1 cellular context compared by ENCODE assay signal in genomic region chr3:126543457-126544090, GRCh38.
TF ChIP-seq lines count a peak whose summit lies in the region.

No MANE protein-coding gene starts in this region.

TF ChIP-seq in H1, 55 proteins besides CTCF, POLR2A, EP300 and RAD21:
- TF ChIP-seq HDAC6 (IDR thresholded peaks at IDR 0.05; ENCODE audit: low read depth, low read length) (no peak), NANOG (IDR thresholded peaks at IDR 0.05; ENCODE audit: insufficient read depth, low read depth, low read length, poor library complexity, severe bottlenecking) (no peak), SIRT6 (IDR thresholded peaks at IDR 0.05; ENCODE audit: low read length) (no peak), GTF2F1 (IDR thresholded peaks at IDR 0.05; ENCODE audit: borderline replicate concordance, low read depth, low read length) (no peak), ASH2L (IDR thresholded peaks at IDR 0.05; ENCODE audit: low read length) (no peak), SAP30 (IDR thresholded peaks at IDR 0.05; ENCODE audit: insufficient read depth, insufficient replicate concordance, low read length) (no peak), CHD2 (IDR thresholded peaks at IDR 0.05; ENCODE audit: low read length) (no peak), POU5F1 (IDR thresholded peaks at IDR 0.05; ENCODE audit: low read depth, low read length) (no peak), RBBP5 (IDR thresholded peaks at IDR 0.05; ENCODE audit: borderline replicate concordance, low read depth, low read length) (no peak), SIN3A (conservative IDR thresholded peaks at IDR 0.05 in 1 of 2, IDR thresholded peaks at IDR 0.05 in 1 of 2; ENCODE audit: low read depth in 1 of 2, low read length in 2 of 2) (no peak), FOSL1 (IDR thresholded peaks at IDR 0.05; ENCODE audit: insufficient read depth, low read depth, low read length) (no peak), BACH1 (IDR thresholded peaks at IDR 0.05; ENCODE audit: low read length) (no peak), ATF2 (IDR thresholded peaks at IDR 0.05; ENCODE audit: low read length) (no peak), JUN (IDR thresholded peaks at IDR 0.05; ENCODE audit: low read depth, low read length) (no peak), EGR1 (IDR thresholded peaks at IDR 0.05; ENCODE audit: borderline replicate concordance, low read depth, low read length) (no peak), ZNF274 (IDR thresholded peaks at IDR 0.05; ENCODE audit: borderline replicate concordance, extremely low read depth, low read length) (no peak)
- TF ChIP-seq, protein P1, sequence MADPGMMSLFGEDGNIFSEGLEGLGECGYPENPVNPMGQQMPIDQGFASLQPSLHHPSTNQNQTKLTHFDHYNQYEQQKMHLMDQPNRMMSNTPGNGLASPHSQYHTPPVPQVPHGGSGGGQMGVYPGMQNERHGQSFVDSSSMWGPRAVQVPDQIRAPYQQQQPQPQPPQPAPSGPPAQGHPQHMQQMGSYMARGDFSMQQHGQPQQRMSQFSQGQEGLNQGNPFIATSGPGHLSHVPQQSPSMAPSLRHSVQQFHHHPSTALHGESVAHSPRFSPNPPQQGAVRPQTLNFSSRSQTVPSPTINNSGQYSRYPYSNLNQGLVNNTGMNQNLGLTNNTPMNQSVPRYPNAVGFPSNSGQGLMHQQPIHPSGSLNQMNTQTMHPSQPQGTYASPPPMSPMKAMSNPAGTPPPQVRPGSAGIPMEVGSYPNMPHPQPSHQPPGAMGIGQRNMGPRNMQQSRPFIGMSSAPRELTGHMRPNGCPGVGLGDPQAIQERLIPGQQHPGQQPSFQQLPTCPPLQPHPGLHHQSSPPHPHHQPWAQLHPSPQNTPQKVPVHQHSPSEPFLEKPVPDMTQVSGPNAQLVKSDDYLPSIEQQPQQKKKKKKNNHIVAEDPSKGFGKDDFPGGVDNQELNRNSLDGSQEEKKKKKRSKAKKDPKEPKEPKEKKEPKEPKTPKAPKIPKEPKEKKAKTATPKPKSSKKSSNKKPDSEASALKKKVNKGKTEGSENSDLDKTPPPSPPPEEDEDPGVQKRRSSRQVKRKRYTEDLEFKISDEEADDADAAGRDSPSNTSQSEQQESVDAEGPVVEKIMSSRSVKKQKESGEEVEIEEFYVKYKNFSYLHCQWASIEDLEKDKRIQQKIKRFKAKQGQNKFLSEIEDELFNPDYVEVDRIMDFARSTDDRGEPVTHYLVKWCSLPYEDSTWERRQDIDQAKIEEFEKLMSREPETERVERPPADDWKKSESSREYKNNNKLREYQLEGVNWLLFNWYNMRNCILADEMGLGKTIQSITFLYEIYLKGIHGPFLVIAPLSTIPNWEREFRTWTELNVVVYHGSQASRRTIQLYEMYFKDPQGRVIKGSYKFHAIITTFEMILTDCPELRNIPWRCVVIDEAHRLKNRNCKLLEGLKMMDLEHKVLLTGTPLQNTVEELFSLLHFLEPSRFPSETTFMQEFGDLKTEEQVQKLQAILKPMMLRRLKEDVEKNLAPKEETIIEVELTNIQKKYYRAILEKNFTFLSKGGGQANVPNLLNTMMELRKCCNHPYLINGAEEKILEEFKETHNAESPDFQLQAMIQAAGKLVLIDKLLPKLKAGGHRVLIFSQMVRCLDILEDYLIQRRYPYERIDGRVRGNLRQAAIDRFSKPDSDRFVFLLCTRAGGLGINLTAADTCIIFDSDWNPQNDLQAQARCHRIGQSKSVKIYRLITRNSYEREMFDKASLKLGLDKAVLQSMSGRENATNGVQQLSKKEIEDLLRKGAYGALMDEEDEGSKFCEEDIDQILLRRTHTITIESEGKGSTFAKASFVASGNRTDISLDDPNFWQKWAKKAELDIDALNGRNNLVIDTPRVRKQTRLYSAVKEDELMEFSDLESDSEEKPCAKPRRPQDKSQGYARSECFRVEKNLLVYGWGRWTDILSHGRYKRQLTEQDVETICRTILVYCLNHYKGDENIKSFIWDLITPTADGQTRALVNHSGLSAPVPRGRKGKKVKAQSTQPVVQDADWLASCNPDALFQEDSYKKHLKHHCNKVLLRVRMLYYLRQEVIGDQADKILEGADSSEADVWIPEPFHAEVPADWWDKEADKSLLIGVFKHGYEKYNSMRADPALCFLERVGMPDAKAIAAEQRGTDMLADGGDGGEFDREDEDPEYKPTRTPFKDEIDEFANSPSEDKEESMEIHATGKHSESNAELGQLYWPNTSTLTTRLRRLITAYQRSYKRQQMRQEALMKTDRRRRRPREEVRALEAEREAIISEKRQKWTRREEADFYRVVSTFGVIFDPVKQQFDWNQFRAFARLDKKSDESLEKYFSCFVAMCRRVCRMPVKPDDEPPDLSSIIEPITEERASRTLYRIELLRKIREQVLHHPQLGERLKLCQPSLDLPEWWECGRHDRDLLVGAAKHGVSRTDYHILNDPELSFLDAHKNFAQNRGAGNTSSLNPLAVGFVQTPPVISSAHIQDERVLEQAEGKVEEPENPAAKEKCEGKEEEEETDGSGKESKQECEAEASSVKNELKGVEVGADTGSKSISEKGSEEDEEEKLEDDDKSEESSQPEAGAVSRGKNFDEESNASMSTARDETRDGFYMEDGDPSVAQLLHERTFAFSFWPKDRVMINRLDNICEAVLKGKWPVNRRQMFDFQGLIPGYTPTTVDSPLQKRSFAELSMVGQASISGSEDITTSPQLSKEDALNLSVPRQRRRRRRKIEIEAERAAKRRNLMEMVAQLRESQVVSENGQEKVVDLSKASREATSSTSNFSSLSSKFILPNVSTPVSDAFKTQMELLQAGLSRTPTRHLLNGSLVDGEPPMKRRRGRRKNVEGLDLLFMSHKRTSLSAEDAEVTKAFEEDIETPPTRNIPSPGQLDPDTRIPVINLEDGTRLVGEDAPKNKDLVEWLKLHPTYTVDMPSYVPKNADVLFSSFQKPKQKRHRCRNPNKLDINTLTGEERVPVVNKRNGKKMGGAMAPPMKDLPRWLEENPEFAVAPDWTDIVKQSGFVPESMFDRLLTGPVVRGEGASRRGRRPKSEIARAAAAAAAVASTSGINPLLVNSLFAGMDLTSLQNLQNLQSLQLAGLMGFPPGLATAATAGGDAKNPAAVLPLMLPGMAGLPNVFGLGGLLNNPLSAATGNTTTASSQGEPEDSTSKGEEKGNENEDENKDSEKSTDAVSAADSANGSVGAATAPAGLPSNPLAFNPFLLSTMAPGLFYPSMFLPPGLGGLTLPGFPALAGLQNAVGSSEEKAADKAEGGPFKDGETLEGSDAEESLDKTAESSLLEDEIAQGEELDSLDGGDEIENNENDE (IDR thresholded peaks at IDR 0.05; ENCODE audit: insufficient replicate concordance, low read length), result no peak
TF ChIP-seq in H1: peak in this region for 0.
